In the genomic region with DNA sequence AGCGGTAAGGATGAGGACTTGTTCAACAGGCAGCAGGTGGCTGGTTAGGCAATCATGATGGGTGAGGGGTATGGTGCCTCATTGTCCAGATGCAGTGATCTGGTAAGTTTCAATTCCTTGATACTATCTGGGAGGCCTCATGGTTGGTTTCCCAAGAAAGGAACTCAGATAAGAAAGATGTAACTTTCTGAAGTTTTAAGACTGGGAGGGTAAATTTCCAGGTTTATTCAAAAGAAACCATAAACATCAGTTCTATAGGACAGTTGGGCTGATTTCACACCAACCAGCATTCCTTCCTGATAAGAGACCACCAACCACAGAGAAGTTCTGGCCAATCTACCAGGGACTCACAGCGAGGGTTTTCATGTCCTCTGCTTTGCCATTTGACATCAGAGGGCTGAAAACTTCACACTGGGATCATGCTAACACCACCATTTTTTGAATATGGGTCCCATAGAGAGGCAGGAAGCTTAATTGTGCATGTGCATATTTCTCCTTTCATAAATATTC, we compare ENCODE assay signal across 8 cellular contexts. TPM values are rescaled to one million over a fixed set of nuclear protein-coding genes. Genes with fewer than 3 reads are reported as not detected.
A peak's percentile ranks its signal among the peaks of the same experiment; 100 is the strongest.
DNase-seq lines count a peak whose midpoint lies in the region; ATAC-seq and TF ChIP-seq lines count a peak whose summit lies in the region.

No MANE protein-coding gene starts in this region.

- intact Hi-C loops in Panc1 (cut with micrococcal nuclease; ENCODE audit: unreplicated experiment), result no loop called here
- intact Hi-C loops in esophagus squamous epithelium (cut with DNase I), result no loop called here
- intact Hi-C loops in gastrocnemius medialis (cut with DNase I; ENCODE audit: low total_unique reads), result no loop called here

- CTCF ChIA-PET in Panc1 (lab: Charles Lee), result no interaction called here

- H3K4me3 ChIP-seq in GM08714 (ENCODE audit: low read length) (peak overlapping the region; percentile 96; the same call in 1 of the 2 replicates), Panc1 (ENCODE audit: low read depth in 2 of 2, low read length in 2 of 2) (peak overlapping the region; percentile 84 to 89), esophagus squamous epithelium (peak overlapping the region in 3 of 4 donors; percentile 69 to 83 (median 83)), gastrocnemius medialis (peak overlapping the region; percentile 72 to 95 (median 89))

- no peak for DNase-seq in Panc1 (ENCODE audit: low read depth, low spot score)
- DNase-seq in esophagus squamous epithelium (lab: John Stamatoyannopoulos, UW), result no peak
- DNase-seq in gastrocnemius medialis, result no peak
- no peak for DNase-seq in retina
- no peak for DNase-seq in NCI-H2171 treated with DMSO at 0.1 percent for 48 hours (lab: John Stamatoyannopoulos, UW)
- no peak for DNase-seq in HUDEP-2 (lab: John Stamatoyannopoulos, UW; ENCODE audit: unreplicated experiment in 76 of 76)

- H3K36me3 ChIP-seq in Panc1 (ENCODE audit: control insufficient read depth, insufficient read depth, low read length) (no peaks in the 10 kb centered on the region; the same call in 1 of the 2 replicates), esophagus squamous epithelium (peaks cover 0 to 2% (median 0%) of the 10 kb centered on the region in 3 donors), gastrocnemius medialis (peaks cover 0 to under 1% of the 10 kb centered on the region in 2 donors)

- H3K27ac ChIP-seq in Panc1 (ENCODE audit: low read length), result peak overlapping the region; percentile 94
- H3K27ac ChIP-seq in esophagus squamous epithelium, result peak overlapping the region in 3 of 4 donors; percentile 91 to 93 (median 92)
- peak overlapping the region; percentile 81 to 90 (median 88) for H3K27ac ChIP-seq in gastrocnemius medialis

- H3K9me3 ChIP-seq in Panc1 (ENCODE audit: control insufficient read depth, insufficient read depth, low read depth, low read length) (peaks cover 18% of the 10 kb centered on the region; the same call in 1 of the 2 replicates), esophagus squamous epithelium (no peaks in the 10 kb centered on the region), gastrocnemius medialis (no peaks in the 10 kb centered on the region)

- H3K27me3 ChIP-seq in Panc1 (ENCODE audit: control insufficient read depth, insufficient read depth, low read length) (no peaks in the 10 kb centered on the region), esophagus squamous epithelium (peaks cover 0 to 9% (median 0%) of the 10 kb centered on the region in 4 donors), gastrocnemius medialis (no peaks in the 10 kb centered on the region)

- no TSS peak for BruUV-seq in Panc1 (replicated peaks; lab: Mats Ljungman, UMichigan)

- no peak for TF ChIP-seq CTCF in Panc1 (IDR thresholded peaks at IDR 0.05)
- TF ChIP-seq CTCF in esophagus squamous epithelium (IDR thresholded peaks at IDR 0.05), result no peak
- TF ChIP-seq CTCF in gastrocnemius medialis (IDR thresholded peaks at IDR 0.05 in 4 of 5, conservative IDR thresholded peaks at IDR 0.05 in 1 of 5), result no peak

- ATAC-seq in Panc1, result no peak
- no peak for ATAC-seq in gastrocnemius medialis
- no peak for ATAC-seq in HG03196 (IDR thresholded peaks at IDR 0.05; ENCODE audit: unreplicated experiment)

- TF ChIP-seq POLR2A in esophagus squamous epithelium (IDR thresholded peaks at IDR 0.05) (no peak), gastrocnemius medialis (IDR thresholded peaks at IDR 0.05) (no peak)

- in situ Hi-C loops in Panc1 (cut with HindIII; ENCODE audit: low pct_unique_long_range_greater_than_20kb, low sequenced_read_pairs), result no loop called here
- in situ Hi-C loops in gastrocnemius medialis (cut with MboI; ENCODE audit: low sequenced_read_pairs in 4 of 4), result no loop called here

- 87 to 91% methylated on average over 2 of the region's 2 CpGs for WGBS in esophagus squamous epithelium, 2 donors

- POLR2A ChIA-PET in Panc1 (lab: Charles Lee), result no interaction called here

- H3K4me1 ChIP-seq in Panc1 (ENCODE audit: control insufficient read depth, insufficient read depth, low read length) (peaks cover 8% of the 10 kb centered on the region), esophagus squamous epithelium (peaks cover 7 to 36% (median 16%) of the 10 kb centered on the region in 3 donors), gastrocnemius medialis (peaks cover 16 to 21% of the 10 kb centered on the region in 2 donors)

RNA-seq across cellular contexts. Expression of a gene that starts 0.8 kb away (rescaled TPM):
- 23.1 TPM for total RNA-seq in Panc1 (2021; ENCODE audit: unreplicated experiment)
- polyA plus RNA-seq in Panc1 (2012; ENCODE audit: insufficient read length), result 16.8 TPM
- total RNA-seq in esophagus squamous epithelium, result 10 to 100 TPM; 12.0 to 20.1 (median 16.4) TPM
- 10 to 100 TPM; 16.9 to 25.0 (median 19.8) TPM for total RNA-seq in gastrocnemius medialis

RNA-seq across cellular contexts. Expression of a gene that starts 57.7 kb away (rescaled TPM):
- 6.8 TPM for total RNA-seq in Panc1 (2021; ENCODE audit: unreplicated experiment)
- polyA plus RNA-seq in Panc1 (2012; ENCODE audit: insufficient read length), result 3.1 TPM
- total RNA-seq in esophagus squamous epithelium, result 1 to 10 TPM in 2 of 4 donors, under 1 TPM in 2; 0.47 to 4.6 (median 1.2) TPM
- 1 to 10 TPM in 2 of 4 donors, under 1 TPM in 2; 0.53 to 1.2 (median 0.94) TPM for total RNA-seq in gastrocnemius medialis
